In the genomic region with DNA sequence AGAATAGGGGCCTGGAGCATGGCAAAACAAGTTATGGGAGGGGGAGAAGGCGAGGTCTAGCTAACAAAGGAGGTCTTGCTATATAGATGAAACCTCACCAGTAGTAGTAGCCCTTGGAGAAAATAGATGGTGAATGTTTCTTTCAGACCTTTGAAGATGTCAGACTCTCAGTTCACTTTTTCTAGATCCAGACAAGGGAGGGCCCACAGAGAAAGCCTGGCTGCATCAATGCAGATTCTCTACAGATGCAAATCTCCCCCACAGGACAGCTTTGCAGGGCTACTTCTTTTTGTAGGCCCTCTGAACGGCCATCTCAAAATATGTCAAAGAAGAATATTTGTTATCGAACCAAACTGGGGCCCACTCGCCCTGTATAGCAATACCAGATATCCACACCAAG, we compare ENCODE assay signal across 17 cellular contexts.
DNase-seq lines count a peak whose midpoint lies in the region; ATAC-seq and TF ChIP-seq lines count a peak whose summit lies in the region.
"Had no signal": no experiment of that assay in that cellular context is flagged by ENCODE, and none has a peak within 500 bp of the region (broad histone marks: within the 10 kb centered on the region; RNA-seq: fewer than 3 reads in every experiment).

No MANE protein-coding gene starts in this region.

- BruUV-seq in Calu3 (replicated peaks; lab: Mats Ljungman, UMichigan) = no TSS peak

- ATAC-seq in GM21367 (IDR thresholded peaks at IDR 0.05; ENCODE audit: unreplicated experiment) (peak; percentile 60), HG02798 (IDR thresholded peaks at IDR 0.05; ENCODE audit: poor library complexity, unreplicated experiment) (peak; percentile 41), WTC11 (no peak; the same call in 1 of the 2 replicates)
- ATAC-seq: K562, Panc1, Right ventricle myocardium inferior, SK-N-SH treated with all-trans-retinoic acid at 6 μM for 48 hours had no signal

- H3K4me2 ChIP-seq in trophoblast cell (ENCODE audit: low read length) = no peak overlapping the region

- CTCF ChIA-PET in WTC11 (lab: Charles Lee) (interaction anchor here (0.9 kb wide), 1 partner anchor 39 kb away, joined by 4 read pairs; no protein-coding TSS in a partner anchor), Calu3 (lab: Charles Lee) (no interaction called here)

- peak overlapping the region; percentile 9 for H2AFZ ChIP-seq in trophoblast cell (ENCODE audit: insufficient read depth, low read length, poor library complexity)

- H4K8ac ChIP-seq in trophoblast cell (ENCODE audit: low read depth, low read length) = no peak overlapping the region

- DNase-seq in WTC11 (ENCODE audit: low spot score) (no peak), trophoblast cell (no peak), Calu3 (no peak)
- no peak for DNase-seq in activated effector memory CD4-positive, alpha-beta T cell treated with Interleukin-2 at 50 U/mL for 16 hours
- DNase-seq in T-helper 2 cell treated with Interferon-gamma antibody and Interleukin-4, amounts not matched to agents 5 μg/mL and 100 μg/mL, for 36 hours (ENCODE audit: low spot score) = no peak
- DNase-seq: CD4-positive, alpha-beta T cell; DMS79 treated with DMSO at 0.1 percent for 48 hours; HFFc6; NCI-H82 had no signal

- H3K36me3 Mint-ChIP-seq in WTC11 (no peaks in the 10 kb centered on the region), Calu3 (ENCODE audit: insufficient read depth, unreplicated experiment) (no peaks in the 10 kb centered on the region)
- no peaks in the 10 kb centered on the region for H3K36me3 Mint-ChIP-seq in T-helper 2 cell treated with Interferon-gamma antibody and Interleukin-4, amounts not matched to agents 5 μg/mL and 100 μg/mL, for 36 hours (ENCODE audit: low read depth)

- H3K79me1 ChIP-seq in trophoblast cell (ENCODE audit: low read length) = no peaks in the 10 kb centered on the region

- no peak overlapping the region for H4K91ac ChIP-seq in trophoblast cell (ENCODE audit: low read depth, low read length)

- H3K9ac ChIP-seq in trophoblast cell (ENCODE audit: low read length) = no peak overlapping the region

- no peak overlapping the region for H3K4ac ChIP-seq in trophoblast cell (ENCODE audit: low read depth, low read length)

- no peak overlapping the region for H2AK5ac ChIP-seq in trophoblast cell (ENCODE audit: low read length)

- no peaks in the 10 kb centered on the region for H3K79me2 ChIP-seq in trophoblast cell (ENCODE audit: control insufficient read depth, insufficient read depth, low read length, poor library complexity)

- no peak overlapping the region for H3K4me3 ChIP-seq in trophoblast cell (ENCODE audit: low read depth, low read length)
- H3K4me3 ChIP-seq: K562 had no signal

- no peak overlapping the region for H2BK12ac ChIP-seq in trophoblast cell (ENCODE audit: low read length)

- no peak overlapping the region for H2BK120ac ChIP-seq in trophoblast cell (ENCODE audit: insufficient read depth, low read length, poor library complexity)

- H3K27me3 ChIP-seq in trophoblast cell (ENCODE audit: insufficient read depth, low read length) = no peaks in the 10 kb centered on the region

- no peak overlapping the region for H2BK5ac ChIP-seq in trophoblast cell (ENCODE audit: low read depth, low read length, poor library complexity)

- no peaks in the 10 kb centered on the region for H3K27me3 Mint-ChIP-seq in WTC11 (ENCODE audit: low read depth)
- no peaks in the 10 kb centered on the region for H3K27me3 Mint-ChIP-seq in Calu3 (ENCODE audit: unreplicated experiment)
- H3K27me3 Mint-ChIP-seq in T-helper 2 cell treated with Interferon-gamma antibody and Interleukin-4, amounts not matched to agents 5 μg/mL and 100 μg/mL, for 36 hours (ENCODE audit: low read depth) = no peaks in the 10 kb centered on the region
- H3K27me3 Mint-ChIP-seq: B cell; CD4-positive, alpha-beta T cell had no signal

- H3K23ac ChIP-seq in trophoblast cell (ENCODE audit: low read length) = no peak overlapping the region

- no peak for TF ChIP-seq CTCF in WTC11 (IDR thresholded peaks at IDR 0.05)
- no peak for TF ChIP-seq CTCF in Calu3 (IDR thresholded peaks at IDR 0.05; ENCODE audit: unreplicated experiment)

- peaks cover 0 to 4% of the 10 kb centered on the region in 2 experiments for H3K4me1 ChIP-seq in trophoblast cell (ENCODE audit: control insufficient read depth in 1 of 2, insufficient read depth in 2 of 2, low read length in 2 of 2)

- H3K9me3 Mint-ChIP-seq in WTC11 (no peaks in the 10 kb centered on the region), Calu3 (ENCODE audit: low read depth, unreplicated experiment) (no peaks in the 10 kb centered on the region)
- H3K9me3 Mint-ChIP-seq in T-helper 2 cell treated with Interferon-gamma antibody and Interleukin-4, amounts not matched to agents 5 μg/mL and 100 μg/mL, for 36 hours = no peaks in the 10 kb centered on the region
- H3K9me3 Mint-ChIP-seq: CD4-positive, alpha-beta T cell; HFFc6; T-helper 1 cell treated with Interleukin-12 subunit alpha and Interleukin-12 subunit beta and Interleukin-4 antibody, amounts not matched to agents 30 μg/mL and 1 μg/mL, for 36 hours had no signal

- no peaks in the 10 kb centered on the region for H3K9me3 ChIP-seq in trophoblast cell (ENCODE audit: insufficient read depth, low read depth, low read length)

- no peak overlapping the region for H3K27ac ChIP-seq in trophoblast cell (ENCODE audit: low read depth, low read length)

- intact Hi-C loops in Calu3 (cut with micrococcal nuclease; ENCODE audit: unreplicated experiment) = no loop called here

- H3K36me3 ChIP-seq in trophoblast cell (ENCODE audit: control insufficient read depth in 1 of 2, insufficient read depth in 2 of 2, low read length in 2 of 2) = no peaks in the 10 kb centered on the region

- no CpG with 5 or more reads among the region's 4 CpGs for WGBS in trophoblast cell (ENCODE audit: extremely low coverage, insufficient coverage, insufficient read length)

- H3K27ac Mint-ChIP-seq in WTC11 = peak overlapping the region; percentile 61
- H3K27ac Mint-ChIP-seq in Calu3 (ENCODE audit: unreplicated experiment) = no peak overlapping the region
- H3K27ac Mint-ChIP-seq in T-helper 2 cell treated with Interferon-gamma antibody and Interleukin-4, amounts not matched to agents 5 μg/mL and 100 μg/mL, for 36 hours = no peak overlapping the region
- H3K27ac Mint-ChIP-seq: B cell; CD4-positive, alpha-beta T cell; HFFc6; T-helper 1 cell treated with Interleukin-12 subunit alpha and Interleukin-12 subunit beta and Interleukin-4 antibody, amounts not matched to agents 30 μg/mL and 1 μg/mL, for 36 hours had no signal

- peak overlapping the region; percentile 68 for H4K12ac ChIP-seq in trophoblast cell (ENCODE audit: low read depth, low read length)

- no peak overlapping the region for H3K14ac ChIP-seq in trophoblast cell (ENCODE audit: low read length)

- POLR2A ChIA-PET in WTC11 (lab: Charles Lee) = interaction anchor here (0.6 kb wide), 1 partner anchor 160 kb away, joined by 3 read pairs; no protein-coding TSS in a partner anchor

- H3K4me1 Mint-ChIP-seq in WTC11 (peaks cover 26% of the 10 kb centered on the region), Calu3 (ENCODE audit: low read depth, unreplicated experiment) (peaks cover 12% of the 10 kb centered on the region)
- no peaks in the 10 kb centered on the region for H3K4me1 Mint-ChIP-seq in T-helper 2 cell treated with Interferon-gamma antibody and Interleukin-4, amounts not matched to agents 5 μg/mL and 100 μg/mL, for 36 hours (ENCODE audit: low read depth)
- H3K4me1 Mint-ChIP-seq: B cell had no signal

- H3K4me3 Mint-ChIP-seq in WTC11 (no peak overlapping the region), Calu3 (ENCODE audit: low read depth, unreplicated experiment) (no peak overlapping the region)
- H3K4me3 Mint-ChIP-seq in T-helper 2 cell treated with Interferon-gamma antibody and Interleukin-4, amounts not matched to agents 5 μg/mL and 100 μg/mL, for 36 hours = no peak overlapping the region
- H3K4me3 Mint-ChIP-seq: B cell; CD4-positive, alpha-beta T cell; HFFc6; T-helper 1 cell treated with Interleukin-12 subunit alpha and Interleukin-12 subunit beta and Interleukin-4 antibody, amounts not matched to agents 30 μg/mL and 1 μg/mL, for 36 hours had no signal

- no peak overlapping the region for H3K18ac ChIP-seq in trophoblast cell (ENCODE audit: low read length)

TF ChIP-seq in WTC11, 78 proteins besides CTCF, POLR2A, EP300 and RAD21 (continues in another document):
- TF ChIP-seq, protein P1, sequence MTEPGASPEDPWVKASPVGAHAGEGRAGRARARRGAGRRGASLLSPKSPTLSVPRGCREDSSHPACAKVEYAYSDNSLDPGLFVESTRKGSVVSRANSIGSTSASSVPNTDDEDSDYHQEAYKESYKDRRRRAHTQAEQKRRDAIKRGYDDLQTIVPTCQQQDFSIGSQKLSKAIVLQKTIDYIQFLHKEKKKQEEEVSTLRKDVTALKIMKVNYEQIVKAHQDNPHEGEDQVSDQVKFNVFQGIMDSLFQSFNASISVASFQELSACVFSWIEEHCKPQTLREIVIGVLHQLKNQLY (CRISPR knock-in tag; IDR thresholded peaks at IDR 0.05) = no peak
- no peak for TF ChIP-seq FOXJ3 (CRISPR knock-in tag; IDR thresholded peaks at IDR 0.05; ENCODE audit: borderline replicate concordance)
- no peak for TF ChIP-seq NR1H2 (CRISPR knock-in tag; IDR thresholded peaks at IDR 0.05)
- no peak for TF ChIP-seq NFATC4 (CRISPR knock-in tag; IDR thresholded peaks at IDR 0.05)
- no peak for TF ChIP-seq FOXP1 (CRISPR knock-in tag; IDR thresholded peaks at IDR 0.05; ENCODE audit: borderline replicate concordance)
- TF ChIP-seq ZNF396 (CRISPR knock-in tag; IDR thresholded peaks at IDR 0.05; ENCODE audit: borderline replicate concordance) = no peak
- TF ChIP-seq ZNF263 (CRISPR knock-in tag; IDR thresholded peaks at IDR 0.05; ENCODE audit: low read depth) = no peak
- TF ChIP-seq, protein P2, sequence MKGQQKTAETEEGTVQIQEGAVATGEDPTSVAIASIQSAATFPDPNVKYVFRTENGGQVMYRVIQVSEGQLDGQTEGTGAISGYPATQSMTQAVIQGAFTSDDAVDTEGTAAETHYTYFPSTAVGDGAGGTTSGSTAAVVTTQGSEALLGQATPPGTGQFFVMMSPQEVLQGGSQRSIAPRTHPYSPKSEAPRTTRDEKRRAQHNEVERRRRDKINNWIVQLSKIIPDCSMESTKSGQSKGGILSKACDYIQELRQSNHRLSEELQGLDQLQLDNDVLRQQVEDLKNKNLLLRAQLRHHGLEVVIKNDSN (CRISPR knock-in tag; IDR thresholded peaks at IDR 0.05) = no peak
- TF ChIP-seq JUN (CRISPR knock-in tag; IDR thresholded peaks at IDR 0.05) = no peak
- TF ChIP-seq, protein P3, sequence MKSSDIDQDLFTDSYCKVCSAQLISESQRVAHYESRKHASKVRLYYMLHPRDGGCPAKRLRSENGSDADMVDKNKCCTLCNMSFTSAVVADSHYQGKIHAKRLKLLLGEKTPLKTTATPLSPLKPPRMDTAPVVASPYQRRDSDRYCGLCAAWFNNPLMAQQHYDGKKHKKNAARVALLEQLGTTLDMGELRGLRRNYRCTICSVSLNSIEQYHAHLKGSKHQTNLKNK (CRISPR knock-in tag; IDR thresholded peaks at IDR 0.05) = no peak
